Comparison of ENCODE assay signal across 8 cellular contexts in genomic region chr5:177554474-177555111, GRCh38. TPM values are rescaled to one million over a fixed set of nuclear protein-coding genes. Genes with fewer than 3 reads are reported as not detected.
DNase-seq lines count a peak whose midpoint lies in the region; ATAC-seq, FAIRE-seq and TF ChIP-seq lines count a peak whose summit lies in the region.

TSS of gene FAM193B (minus strand) at chr5:177554563. CDS start at chr5:177554458, 105 bp downstream.

- peak within 1 kb of the TSS; percentile 77 for H3K9ac ChIP-seq in iPS-20b (ENCODE audit: low read depth, low read length)

- H3K4me2 ChIP-seq in A549: peak within 1 kb of the TSS; percentile 94

- peak within 1 kb of the TSS; percentile 96 for H3K4me3 ChIP-seq in A549
- H3K4me3 ChIP-seq in iPS-20b (ENCODE audit: low read length): peak within 1 kb of the TSS; percentile 75
- peak within 1 kb of the TSS; percentile 78 to 99 (median 93) for H3K4me3 ChIP-seq in skin epidermis

- peak; percentile 92 to 99 for DNase-seq in A549 (ENCODE audit: low read depth in 1 of 2, low spot score in 1 of 2)
- peak; percentile 78 for DNase-seq in NCI-H2171 treated with DMSO at 0.1 percent for 48 hours (lab: John Stamatoyannopoulos, UW)
- peak; percentile 96 to 98 for DNase-seq in T47D (ENCODE audit: low read depth in 1 of 2, low spot score in 1 of 2)

- H3K27me3 ChIP-seq in iPS-20b (ENCODE audit: insufficient read depth, low read length): no peaks in the 10 kb centered on the region

- TF ChIP-seq EP300 in A549 (IDR thresholded peaks at IDR 0.05): no peak

- H3K36me3 ChIP-seq in iPS-20b (ENCODE audit: insufficient read depth, low read depth, low read length): peaks cover 31% of the 10 kb centered on the region

- H3K27ac ChIP-seq in A549 (peak within 1 kb of the TSS; percentile 89 to 96), VCaP (peak within 1 kb of the TSS; percentile 93), iPS-20b (ENCODE audit: low read length) (no peak within 1 kb of the TSS), skin epidermis (peak within 1 kb of the TSS; percentile 49 to 91 (median 87))

- TF ChIP-seq RAD21 in A549 (conservative IDR thresholded peaks at IDR 0.05 in 1 of 2, IDR thresholded peaks at IDR 0.05 in 1 of 2): peak in 1 of 2 experiments; percentile 6; a peak in 2 of 5 replicates

- WGBS in A549 (ENCODE audit: missing lambda C conversion rate): 15% methylated on average over 19 of the region's 49 CpGs

- no peak for FAIRE-seq in A549 (lab: Jason Lieb, UNC)

- H3K4me1 ChIP-seq in A549: peaks cover 14% of the 10 kb centered on the region
- peaks cover 7% of the 10 kb centered on the region; the same call in 1 of the 2 replicates for H3K4me1 ChIP-seq in iPS-20b (ENCODE audit: insufficient read depth, low read length)

- TF ChIP-seq POLR2A in A549 (IDR thresholded peaks at IDR 0.05; ENCODE audit: low read length) (no peak; the same call in 1 of the 2 replicates), GM18526 (IDR thresholded peaks at IDR 0.05; ENCODE audit: extremely low read depth, insufficient read length) (peak; percentile 51)

- ATAC-seq in A549: peak; percentile 90 to 91
- peak; percentile 93 for ATAC-seq in HG03066 (IDR thresholded peaks at IDR 0.05; ENCODE audit: low read depth, unreplicated experiment)

- POLR2A ChIA-PET in A549 (lab: Yijun Ruan, JAX): no interaction called here

- no peaks in the 10 kb centered on the region for H3K9me3 ChIP-seq in A549
- H3K9me3 ChIP-seq in iPS-20b (ENCODE audit: insufficient read depth, low read depth, low read length): no peaks in the 10 kb centered on the region

- in situ Hi-C loops in T47D (cut with HindIII; ENCODE audit: low pct_unique_long_range_greater_than_20kb, low sequenced_read_pairs): no loop called here

- CTCF ChIA-PET in A549 (lab: Yijun Ruan, JAX): interaction anchor here (1.0 to 2.6 kb wide), 2 partner anchors 53 kb away, joined by 3 to 6 read pairs; no protein-coding TSS in a partner anchor

- TF ChIP-seq CTCF in A549 (IDR thresholded peaks at IDR 0.05) (0 out of 3 replicates have a peak, but pooled peaks have one; percentile 8), VCaP (conservative IDR thresholded peaks at IDR 0.05) (peak; percentile 60)

TF ChIP-seq in A549, 52 proteins besides CTCF, POLR2A, EP300 and RAD21:
- peak; percentile 11 for TF ChIP-seq CHD2 (IDR thresholded peaks at IDR 0.05; ENCODE audit: low read length, partially characterized antibody)
- TF ChIP-seq BCL3 (IDR thresholded peaks at IDR 0.05): peak; percentile 45; the same call in 2 of the 3 replicates
- TF ChIP-seq PBX3 (IDR thresholded peaks at IDR 0.05): no peak
- peak; percentile 31; the same call in 1 of the 2 replicates for TF ChIP-seq PHF8 (IDR thresholded peaks at IDR 0.05; ENCODE audit: borderline replicate concordance, low read depth)
- peak; percentile 60 for TF ChIP-seq MAX (IDR thresholded peaks at IDR 0.05)
- peak; percentile 76; the same call in 1 of the 2 replicates for TF ChIP-seq CHD4 (IDR thresholded peaks at IDR 0.05; ENCODE audit: borderline replicate concordance)
- TF ChIP-seq ZNF302 (CRISPR knock-in tag; IDR thresholded peaks at IDR 0.05): no peak
- TF ChIP-seq HDAC2 (IDR thresholded peaks at IDR 0.05): peak; percentile 89
- TF ChIP-seq HEYL (CRISPR knock-in tag; IDR thresholded peaks at IDR 0.05): no peak
- peak in 1 of 2 experiments; percentile 58; a peak in 2 of 5 replicates for TF ChIP-seq JUN (IDR thresholded peaks at IDR 0.05)
- peak; percentile 95 for TF ChIP-seq KDM1A (IDR thresholded peaks at IDR 0.05; ENCODE audit: low read depth)
- TF ChIP-seq FOXS1 (CRISPR knock-in tag; IDR thresholded peaks at IDR 0.05): no peak
- 0 out of 2 replicates have a peak, but pooled peaks have one; percentile 30 for TF ChIP-seq MYC (IDR thresholded peaks at IDR 0.05; ENCODE audit: borderline replicate concordance, low read length)

RNA-seq across cellular contexts. Expression of gene FAM193B, which starts in this region (rescaled TPM):
- 19.4 and 23.0 TPM in 2 replicates for polyA plus RNA-seq in A549 (2011; rRNA removed)
- 29.5 and 29.6 TPM in 2 replicates for polyA plus RNA-seq in A549 (2012; cell fraction: cytosol; rRNA removed)
- polyA plus RNA-seq in A549 (2012; cell fraction: nucleus; rRNA removed): 184 and 207 TPM in 2 replicates
- polyA plus RNA-seq in A549 (2017; fragmentation: RNase III; extraction: RNeasy Plus Mini Kit Qiagen cat#74134 plus additional on column Dnase treatment): 24.9 to 31.9 TPM (median 28.9 TPM) in 3 replicates
- polyA minus RNA-seq in A549 (2011; rRNA and poly(A)+ RNA removed): 10.5 and 18.4 TPM in 2 replicates
